In genomic region chr17:27346228-27346899, GRCh38 we compare ENCODE assay signal across 20 cellular contexts. TPM values are rescaled to one million over a fixed set of nuclear protein-coding genes. Genes with fewer than 3 reads are reported as not detected.
A peak's percentile ranks its signal among the peaks of the same experiment; 100 is the strongest.
DNase-seq lines count a peak whose midpoint lies in the region; ATAC-seq, FAIRE-seq and TF ChIP-seq lines count a peak whose summit lies in the region.
"Had no signal": no experiment of that assay in that cellular context is flagged by ENCODE, and none has a peak within 500 bp of the region (broad histone marks: within the 10 kb centered on the region; RNA-seq: fewer than 3 reads in every experiment).

No MANE protein-coding gene starts in this region.

- H3K36me3 ChIP-seq in HUES48 (ENCODE audit: control insufficient read depth, insufficient read depth, low read length): no peaks in the 10 kb centered on the region
- no peaks in the 10 kb centered on the region for H3K36me3 ChIP-seq in GM12878 (ENCODE audit: control insufficient read depth in 2 of 2, insufficient read depth in 2 of 2, low read length in 1 of 2)
- no peaks in the 10 kb centered on the region for H3K36me3 ChIP-seq in mesendoderm (ENCODE audit: control insufficient read depth, insufficient read depth, low read length)
- H3K36me3 ChIP-seq: breast epithelium, colonic mucosa, sigmoid colon had no signal

- POLR2A ChIA-PET in GM12878 (lab: Charles Lee): interaction anchor here (0.9 kb wide), 1 partner anchor 56 kb away, joined by 3 read pairs; no protein-coding TSS in a partner anchor

- no peak overlapping the region for H2AFZ ChIP-seq in GM12878 (ENCODE audit: control insufficient read depth, low read depth, low read length)

- no peaks in the 10 kb centered on the region for H3K27me3 Mint-ChIP-seq in type B pancreatic cell
- peaks cover 4% of the 10 kb centered on the region for H3K27me3 Mint-ChIP-seq in activated naive CD8-positive, alpha-beta T cell treated with anti-CD3 and anti-CD28 coated beads for 36 hours

- no peak for FAIRE-seq in GM12878 (lab: Jason Lieb, UNC)
- FAIRE-seq: HepG2 had no signal

- peak overlapping the region; percentile 19 for H3K4ac ChIP-seq in mesendoderm (ENCODE audit: low read depth, low read length)

- H3K56ac ChIP-seq in mesendoderm (ENCODE audit: low read length): peak overlapping the region; percentile 1

- TF ChIP-seq RAD21 in GM12878 (IDR thresholded peaks at IDR 0.05; ENCODE audit: insufficient read depth, low read depth, low read length): no peak

- no peak overlapping the region for H4K8ac ChIP-seq in mesendoderm (ENCODE audit: low read depth, low read length)

- H3K4me3 ChIP-seq in HUES48 (ENCODE audit: low read depth, low read length) (no peak overlapping the region), GM12878 (no peak overlapping the region), mesendoderm (ENCODE audit: low read length) (no peak overlapping the region)
- H3K4me3 ChIP-seq: breast epithelium, colonic mucosa, sigmoid colon had no signal

- H3K4me1 Mint-ChIP-seq in type B pancreatic cell (ENCODE audit: unreplicated experiment): peaks cover 18% of the 10 kb centered on the region
- H3K4me1 Mint-ChIP-seq in activated naive CD8-positive, alpha-beta T cell treated with anti-CD3 and anti-CD28 coated beads for 36 hours: peaks cover 7% of the 10 kb centered on the region

- H3K36me3 Mint-ChIP-seq in type B pancreatic cell: no peaks in the 10 kb centered on the region
- peaks cover 2% of the 10 kb centered on the region for H3K36me3 Mint-ChIP-seq in activated naive CD8-positive, alpha-beta T cell treated with anti-CD3 and anti-CD28 coated beads for 36 hours
- H3K36me3 Mint-ChIP-seq: naive thymus-derived CD8-positive, alpha-beta T cell had no signal

- WGBS in GM12878 (ENCODE audit: insufficient coverage, insufficient replicate concordance, low lambda C conversion rate, missing lambda C conversion rate): 93% methylated on average over 8 of the region's 8 CpGs
- WGBS in mesendoderm (ENCODE audit: extremely low coverage, insufficient coverage, low lambda C conversion rate): no CpG with 5 or more reads among the region's 8 CpGs

- no peaks in the 10 kb centered on the region for H3K79me1 ChIP-seq in mesendoderm (ENCODE audit: low read length)

- peak overlapping the region; percentile 34 for H3K18ac ChIP-seq in mesendoderm (ENCODE audit: low read length)

- intact Hi-C loops in GM12878 (cut with micrococcal nuclease; ENCODE audit: unreplicated experiment): loop anchor here (2.0 to 5.0 kb wide), 2 partner anchors 16 to 49 kb away; no protein-coding TSS in a partner anchor

- in situ Hi-C loops in GM12878 (cut with MboI): loop anchor here (10.0 kb wide), 1 partner anchor 58 kb away; no protein-coding TSS in a partner anchor

- no peak for TF ChIP-seq POLR2A in GM12878 (IDR thresholded peaks at IDR 0.05; ENCODE audit: low read depth, low read length)

- SMC1A ChIA-PET in GM12878 (lab: Charles Lee; ENCODE audit: uncharacterized antibody, unreplicated experiment): interaction anchor here (1.0 to 1.2 kb wide), 2 partner anchors 13 to 149 kb away, joined by 3 read pairs; no protein-coding TSS in a partner anchor

- no peak overlapping the region for H2BK120ac ChIP-seq in mesendoderm (ENCODE audit: low read depth, low read length)

- ATAC-seq in GM12878: no peak
- ATAC-seq: HepG2; naive thymus-derived CD8-positive, alpha-beta T cell; SK-N-SH treated with all-trans-retinoic acid at 6 μM for 48 hours had no signal

- H2BK15ac ChIP-seq in mesendoderm (replicated peaks; ENCODE audit: low read depth): no peak overlapping the region

- TF ChIP-seq CTCF in GM12878 (IDR thresholded peaks at IDR 0.05 in 2 of 3, conservative IDR thresholded peaks at IDR 0.05 in 1 of 3; ENCODE audit: control insufficient read depth in 2 of 3, extremely low read depth in 1 of 3, insufficient read depth in 1 of 3, low read depth in 3 of 3, low read length in 3 of 3) (no peak), type B pancreatic cell (conservative IDR thresholded peaks at IDR 0.05) (no peak)

- no peaks in the 10 kb centered on the region for H3K9me3 Mint-ChIP-seq in type B pancreatic cell
- no peaks in the 10 kb centered on the region for H3K9me3 Mint-ChIP-seq in activated naive CD8-positive, alpha-beta T cell treated with anti-CD3 and anti-CD28 coated beads for 36 hours
- H3K9me3 Mint-ChIP-seq: naive thymus-derived CD8-positive, alpha-beta T cell; T-helper 2 cell treated with Interferon-gamma antibody and Interleukin-4, amounts not matched to agents 5 μg/mL and 100 μg/mL, for 36 hours had no signal

- H3K27me3 ChIP-seq in HUES48 (ENCODE audit: control insufficient read depth, insufficient read depth, low read length) (no peaks in the 10 kb centered on the region), GM12878 (replicated peaks in 1 of 2; ENCODE audit: control insufficient read depth in 2 of 2, insufficient read depth in 2 of 2, low read length in 1 of 2) (no peaks in the 10 kb centered on the region), mesendoderm (ENCODE audit: insufficient read depth, low read length, poor library complexity) (no peaks in the 10 kb centered on the region)
- H3K27me3 ChIP-seq: breast epithelium, colonic mucosa, sigmoid colon had no signal

- no peak overlapping the region for H2BK5ac ChIP-seq in mesendoderm (ENCODE audit: low read length)

- H3K23ac ChIP-seq in mesendoderm (ENCODE audit: low read length): no peak overlapping the region

- RAD21 ChIA-PET in GM12878 (lab: Charles Lee; ENCODE audit: unreplicated experiment): interaction anchor here (1.3 to 2.0 kb wide), 3 partner anchors 13 to 110 kb away, joined by 3 to 5 read pairs (median 3); no protein-coding TSS in a partner anchor

- H3K9ac ChIP-seq in HUES48 (ENCODE audit: low read depth, low read length): no peak overlapping the region
- no peak overlapping the region for H3K9ac ChIP-seq in GM12878 (ENCODE audit: control insufficient read depth, insufficient read depth, low read length)
- H3K9ac ChIP-seq in mesendoderm (ENCODE audit: low read length): no peak overlapping the region

- CTCF ChIA-PET in GM12878 (lab: Yijun Ruan, JAX): no interaction called here

- no peak overlapping the region for H2AK5ac ChIP-seq in mesendoderm (ENCODE audit: low read length)

- no peak overlapping the region for H4K5ac ChIP-seq in mesendoderm (ENCODE audit: low read length)

- no peaks in the 10 kb centered on the region for H4K20me1 ChIP-seq in GM12878 (ENCODE audit: control insufficient read depth, insufficient read depth)

- H3K4me3 Mint-ChIP-seq in type B pancreatic cell: no peak overlapping the region
- H3K4me3 Mint-ChIP-seq in activated naive CD8-positive, alpha-beta T cell treated with anti-CD3 and anti-CD28 coated beads for 36 hours: no peak overlapping the region
- H3K4me3 Mint-ChIP-seq: naive thymus-derived CD8-positive, alpha-beta T cell; T-helper 2 cell treated with Interferon-gamma antibody and Interleukin-4, amounts not matched to agents 5 μg/mL and 100 μg/mL, for 36 hours had no signal

- peak overlapping the region; percentile 100 for H3K27ac ChIP-seq in HUES48 (ENCODE audit: low read depth, low read length)
- no peak overlapping the region for H3K27ac ChIP-seq in GM12878 (ENCODE audit: control insufficient read depth, insufficient read depth)
- H3K27ac ChIP-seq in mesendoderm (ENCODE audit: low read depth, low read length): no peak overlapping the region
- H3K27ac ChIP-seq: colonic mucosa, RWPE1, VCaP had no signal

- DNase-seq in GM12878 (ENCODE audit: low read depth, low spot score): no peak
- no peak for DNase-seq in mesendoderm
- no peak for DNase-seq in type B pancreatic cell (ENCODE audit: extremely low spot score, unreplicated experiment)
- DNase-seq in NCI-H2081 treated with DMSO at 0.1 percent for 48 hours (lab: John Stamatoyannopoulos, UW): no peak
- DNase-seq in activated naive CD8-positive, alpha-beta T cell treated with anti-CD3 and anti-CD28 coated beads for 36 hours: no peak
- DNase-seq in inferior parietal cortex (ENCODE audit: extremely low spot score): no peak
- DNase-seq: activated effector memory CD4-positive, alpha-beta T cell treated with anti-CD3 and anti-CD28 coated beads, Interleukin-2, amount 50 U/mL, for 16 hours; colonic mucosa; GOT3; left cardiac atrium; naive thymus-derived CD8-positive, alpha-beta T cell; NCI-H446 treated with DMSO at 0.1 percent for 48 hours; sigmoid colon had no signal

- H3K79me2 ChIP-seq in GM12878 (ENCODE audit: control insufficient read depth, insufficient read depth, low read length) (no peaks in the 10 kb centered on the region), mesendoderm (ENCODE audit: control insufficient read depth, insufficient read depth, low read length) (no peaks in the 10 kb centered on the region)

- no peak for TF ChIP-seq EP300 in GM12878 (IDR thresholded peaks at IDR 0.05; ENCODE audit: borderline replicate concordance in 1 of 2, control insufficient read depth in 1 of 2, low read depth in 2 of 2, low read length in 2 of 2)

- H3K9me3 ChIP-seq in HUES48 (ENCODE audit: control insufficient read depth, insufficient read depth, low read length) (no peaks in the 10 kb centered on the region), GM12878 (replicated peaks; ENCODE audit: control insufficient read depth, insufficient read depth, low read length) (no peaks in the 10 kb centered on the region)
- H3K9me3 ChIP-seq: breast epithelium, colonic mucosa, sigmoid colon had no signal

- peaks cover 13% of the 10 kb centered on the region; the same call in 1 of the 2 replicates for H3K4me1 ChIP-seq in HUES48 (ENCODE audit: control insufficient read depth, insufficient read depth, low read length)
- peaks cover 10% of the 10 kb centered on the region for H3K4me1 ChIP-seq in GM12878 (ENCODE audit: control insufficient read depth, insufficient read depth, low read length)
- H3K4me1 ChIP-seq in mesendoderm (ENCODE audit: control insufficient read depth, low read depth, low read length): peaks cover 6% of the 10 kb centered on the region
- H3K4me1 ChIP-seq: breast epithelium, colonic mucosa had no signal

- H3K4me2 ChIP-seq in GM12878 (ENCODE audit: control insufficient read depth, insufficient read depth) (no peak overlapping the region), mesendoderm (ENCODE audit: low read length) (no peak overlapping the region)

- no TSS peak for BruUV-seq in GM12878 (replicated peaks; lab: Mats Ljungman, UMichigan)

- H3K27ac Mint-ChIP-seq in type B pancreatic cell: peak overlapping the region; percentile 59
- no peak overlapping the region for H3K27ac Mint-ChIP-seq in activated naive CD8-positive, alpha-beta T cell treated with anti-CD3 and anti-CD28 coated beads for 36 hours
- H3K27ac Mint-ChIP-seq: naive thymus-derived CD8-positive, alpha-beta T cell; T-helper 2 cell treated with Interferon-gamma antibody and Interleukin-4, amounts not matched to agents 5 μg/mL and 100 μg/mL, for 36 hours had no signal

RNA-seq across cellular contexts. Expression of gene WSB1, which starts 52.5 kb away (rescaled TPM):
- 1,230 and 1,283 TPM in 2 replicates for total RNA-seq in GM12878 (2013; cell fraction: nucleolus; rRNA removed)
- 84.1 and 102 TPM in 2 replicates for total RNA-seq in GM12878 (2014; rRNA removed)
- total RNA-seq in GM12878 (2014; rRNA removed; fragmentation: Illumina TruSeq; extraction: Trizol): 91.5 and 94.3 TPM in 2 replicates
- total RNA-seq in GM12878 (2021): 91.0 and 108 TPM in 2 replicates
- polyA plus RNA-seq in GM12878 (2011; ENCODE audit: low read depth): 111 TPM
- polyA plus RNA-seq in GM12878 (2011; rRNA removed): 458 and 632 TPM in 2 replicates
- polyA plus RNA-seq in GM12878 (2011; cell fraction: cytosol; rRNA removed): 374 and 577 TPM in 2 replicates
- 1,022 and 1,033 TPM in 2 replicates for polyA plus RNA-seq in GM12878 (2011; cell fraction: nucleus; rRNA removed)
- polyA plus RNA-seq in GM12878 (2012): 116 and 173 TPM in 2 replicates
- polyA plus RNA-seq in GM12878 (2014; fragmentation: Illumina TruSeq; extraction: Trizol): 108 and 151 TPM in 2 replicates
- 10 to 100 TPM; 26.6 to 49.8 TPM for polyA plus RNA-seq in GM12878 (2014; fragmentation: Nextera tagmentation; extraction: Ambion mirVana)
- 121 and 162 TPM in 2 replicates for polyA plus RNA-seq in GM12878 (2014; rRNA removed)
- polyA plus RNA-seq in GM12878 (2016; fragmentation: Nextera tagmentation; extraction: Ambion mirVana): 100 to 1,000 TPM; 101 TPM
- 122 and 137 TPM in 2 replicates for polyA minus RNA-seq in GM12878 (2011; rRNA and poly(A)+ RNA removed)
- 68.0 and 68.3 TPM in 2 replicates for polyA minus RNA-seq in GM12878 (2011; cell fraction: cytosol; rRNA and poly(A)+ RNA removed)
- 108 and 118 TPM in 2 replicates for polyA minus RNA-seq in GM12878 (2011; cell fraction: nucleus; rRNA and poly(A)+ RNA removed)
- polyA plus RNA-seq in mesendoderm (2013, experiment 1 of 2): 54.3 TPM
- 53.7 TPM for polyA plus RNA-seq in mesendoderm (2013, experiment 2 of 2)
- total RNA-seq in type B pancreatic cell (ENCODE audit: low replicate concordance): 259 and 270 TPM in 2 replicates
- 100 to 1,000 TPM; 113 to 126 TPM for total RNA-seq in activated naive CD8-positive, alpha-beta T cell treated with anti-CD3 and anti-CD28 coated beads for 36 hours
